ENCODE assay signal across 8 cellular contexts in the genomic region with DNA sequence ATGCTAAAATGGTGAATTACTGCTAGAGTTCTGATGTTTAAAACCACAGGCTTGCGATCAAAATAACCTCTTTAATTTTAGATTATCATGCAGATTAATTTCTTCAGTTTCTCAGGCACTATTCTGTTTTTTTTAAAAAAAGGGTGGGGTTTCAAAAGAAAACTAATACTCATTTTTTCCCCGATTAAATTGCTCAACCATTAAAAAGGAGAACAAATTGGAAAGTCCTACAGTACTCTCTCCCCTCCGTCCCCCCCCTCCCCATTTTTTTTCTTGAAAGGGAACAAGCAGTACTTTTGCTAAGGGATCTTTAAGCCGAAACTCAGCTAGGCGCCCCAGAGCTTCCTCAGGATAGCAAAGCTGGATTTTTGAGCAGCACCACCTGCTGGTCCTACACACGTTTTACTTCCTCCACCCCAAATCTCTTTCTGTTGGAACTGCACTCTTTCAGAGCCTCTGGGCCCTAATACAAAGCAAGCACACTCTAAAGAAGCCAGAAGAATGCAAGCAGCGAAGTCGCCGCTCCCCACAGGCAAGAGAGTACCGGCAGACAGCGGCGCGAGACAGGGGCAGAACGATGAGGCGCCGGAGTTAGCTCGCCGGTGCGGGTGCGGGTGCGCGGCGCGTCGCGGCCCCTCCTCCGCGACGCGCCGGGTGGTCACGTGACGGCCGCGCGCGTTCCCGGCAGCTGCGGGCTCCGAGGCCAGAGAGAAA. TPM values are rescaled to one million over a fixed set of nuclear protein-coding genes. Genes with fewer than 3 reads are reported as not detected.
A peak's percentile ranks its signal among the peaks of the same experiment; 100 is the strongest.
DNase-seq lines count a peak whose midpoint lies in the region; ATAC-seq, FAIRE-seq and TF ChIP-seq lines count a peak whose summit lies in the region.

A gene with protein sequence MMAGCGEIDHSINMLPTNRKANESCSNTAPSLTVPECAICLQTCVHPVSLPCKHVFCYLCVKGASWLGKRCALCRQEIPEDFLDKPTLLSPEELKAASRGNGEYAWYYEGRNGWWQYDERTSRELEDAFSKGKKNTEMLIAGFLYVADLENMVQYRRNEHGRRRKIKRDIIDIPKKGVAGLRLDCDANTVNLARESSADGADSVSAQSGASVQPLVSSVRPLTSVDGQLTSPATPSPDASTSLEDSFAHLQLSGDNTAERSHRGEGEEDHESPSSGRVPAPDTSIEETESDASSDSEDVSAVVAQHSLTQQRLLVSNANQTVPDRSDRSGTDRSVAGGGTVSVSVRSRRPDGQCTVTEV (plus strand): TSS at position 687 of the 714 bp plus-strand sequence. CDS start 13,475 bp downstream, outside the sequence.

- peak within 1 kb of the TSS; percentile 100 for H3K27ac Mint-ChIP-seq in WTC11

- H3K9me3 ChIP-seq in AG04450 (ENCODE audit: control insufficient read depth, insufficient read depth, low read length): no peaks in the 10 kb centered on the region

- no peaks in the 10 kb centered on the region; the same call in 1 of the 2 replicates for H3K27me3 Mint-ChIP-seq in WTC11 (ENCODE audit: low read depth)

- peak within 1 kb of the TSS; percentile 99 for H3K4me3 Mint-ChIP-seq in WTC11

- FAIRE-seq in islet of Langerhans (lab: Jason Lieb, UNC): peak; percentile 62

- ATAC-seq in GM18867 (IDR thresholded peaks at IDR 0.05; ENCODE audit: unreplicated experiment) (peak; percentile 85), HG03135 (IDR thresholded peaks at IDR 0.05; ENCODE audit: unreplicated experiment) (peak; percentile 80), WTC11 (peak; percentile 70)

- peak within 1 kb of the TSS; percentile 95 for H3K27ac ChIP-seq in AG04450 (ENCODE audit: low read depth, low read length)
- peak within 1 kb of the TSS; percentile 97 for H3K27ac ChIP-seq in caudate nucleus (ENCODE audit: low read depth, low read length)

- TF ChIP-seq CTCF in AG04450 (IDR thresholded peaks at IDR 0.05; ENCODE audit: low read depth, low read length): peak; percentile 75
- 0 out of 2 replicates have a peak, but pooled peaks have one; percentile 34 for TF ChIP-seq CTCF in WTC11 (IDR thresholded peaks at IDR 0.05)

- peaks cover 4% of the 10 kb centered on the region; the same call in 1 of the 2 replicates for H3K36me3 Mint-ChIP-seq in WTC11

- DNase-seq in AG04450 (ENCODE audit: low read depth, low spot score) (peak; percentile 34), NCI-H2171 treated with DMSO at 0.1 percent for 48 hours (lab: John Stamatoyannopoulos, UW) (peak; percentile 83), WTC11 (ENCODE audit: low spot score) (peak; percentile 73), caudate nucleus (lab: John Stamatoyannopoulos, UW) (peak in 60 of 61 donors; percentile 45 to 95 (median 80))
- DNase-seq in stimulated activated CD4-positive, alpha-beta T cell treated with anti-CD3 and anti-CD28 coated beads, Interleukin-12 subunit alpha, Interleukin-12 subunit beta, amount 100 ng/mL, for 24 hours (ENCODE audit: low read depth in 2 of 2): peak; percentile 48 to 55

- peaks cover 29% of the 10 kb centered on the region for H3K4me1 Mint-ChIP-seq in WTC11

- no peaks in the 10 kb centered on the region for H3K27me3 ChIP-seq in AG04450 (ENCODE audit: control insufficient read depth, insufficient read depth, low read length)

- peak within 1 kb of the TSS; percentile 87 for H3K4me3 ChIP-seq in AG04450 (ENCODE audit: low read depth, low read length)

- H3K9me3 Mint-ChIP-seq in WTC11: no peaks in the 10 kb centered on the region

- CTCF ChIA-PET in AG04450 (lab: Charles Lee) (interaction anchor here (0.6 to 2.9 kb wide), 45 partner anchors 9 to 1270 kb away, joined by 3 to 15 read pairs (median 4); a partner anchor contains a TSS), WTC11 (lab: Charles Lee) (interaction anchor here (0.6 to 2.6 kb wide), 42 partner anchors 9 to 1312 kb away, joined by 3 to 41 read pairs (median 4); a partner anchor contains a TSS)

- POLR2A ChIA-PET in AG04450 (lab: Yijun Ruan, JAX): interaction anchor here (0.5 to 1.4 kb wide), 12 partner anchors 11 to 1683 kb away, joined by 3 to 13 read pairs (median 3); no protein-coding TSS in a partner anchor
- POLR2A ChIA-PET in WTC11 (lab: Charles Lee): interaction anchor here (0.6 to 1.8 kb wide), 7 partner anchors 23 to 282 kb away, joined by 3 to 17 read pairs (median 3); no protein-coding TSS in a partner anchor

TF ChIP-seq in WTC11, 78 proteins besides CTCF, POLR2A, EP300 and RAD21:
- TF ChIP-seq, protein P1, sequence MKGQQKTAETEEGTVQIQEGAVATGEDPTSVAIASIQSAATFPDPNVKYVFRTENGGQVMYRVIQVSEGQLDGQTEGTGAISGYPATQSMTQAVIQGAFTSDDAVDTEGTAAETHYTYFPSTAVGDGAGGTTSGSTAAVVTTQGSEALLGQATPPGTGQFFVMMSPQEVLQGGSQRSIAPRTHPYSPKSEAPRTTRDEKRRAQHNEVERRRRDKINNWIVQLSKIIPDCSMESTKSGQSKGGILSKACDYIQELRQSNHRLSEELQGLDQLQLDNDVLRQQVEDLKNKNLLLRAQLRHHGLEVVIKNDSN (CRISPR knock-in tag; IDR thresholded peaks at IDR 0.05): peak; percentile 84; the same call in 1 of the 2 replicates
- no peak for TF ChIP-seq ZNF317 (CRISPR knock-in tag; IDR thresholded peaks at IDR 0.05; ENCODE audit: borderline replicate concordance, low read depth)
- TF ChIP-seq, protein P2, sequence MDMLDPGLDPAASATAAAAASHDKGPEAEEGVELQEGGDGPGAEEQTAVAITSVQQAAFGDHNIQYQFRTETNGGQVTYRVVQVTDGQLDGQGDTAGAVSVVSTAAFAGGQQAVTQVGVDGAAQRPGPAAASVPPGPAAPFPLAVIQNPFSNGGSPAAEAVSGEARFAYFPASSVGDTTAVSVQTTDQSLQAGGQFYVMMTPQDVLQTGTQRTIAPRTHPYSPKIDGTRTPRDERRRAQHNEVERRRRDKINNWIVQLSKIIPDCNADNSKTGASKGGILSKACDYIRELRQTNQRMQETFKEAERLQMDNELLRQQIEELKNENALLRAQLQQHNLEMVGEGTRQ (CRISPR knock-in tag; IDR thresholded peaks at IDR 0.05): peak; percentile 96

RNA-seq across cellular contexts. Expression of the gene that starts here (rescaled TPM):
- polyA plus RNA-seq in AG04450 (2011; rRNA removed): 50.5 and 64.1 TPM in 2 replicates
- 26.2 and 38.8 TPM in 2 replicates for polyA minus RNA-seq in AG04450 (2011; rRNA and poly(A)+ RNA removed)
- total RNA-seq in WTC11 (2021): 27.3 to 30.4 TPM (median 30.0 TPM) in 3 replicates

Comparison
In these comparisons a context has a peak if more than half of its experiments do, and no peak if none do; other contexts are left out.
1. Peak in every context shown above with its lines: DNase-seq, ATAC-seq, H3K4me3 ChIP-seq and H3K27ac ChIP-seq.